Comparison of ENCODE assay signal across 8 cellular contexts in the genomic region with DNA sequence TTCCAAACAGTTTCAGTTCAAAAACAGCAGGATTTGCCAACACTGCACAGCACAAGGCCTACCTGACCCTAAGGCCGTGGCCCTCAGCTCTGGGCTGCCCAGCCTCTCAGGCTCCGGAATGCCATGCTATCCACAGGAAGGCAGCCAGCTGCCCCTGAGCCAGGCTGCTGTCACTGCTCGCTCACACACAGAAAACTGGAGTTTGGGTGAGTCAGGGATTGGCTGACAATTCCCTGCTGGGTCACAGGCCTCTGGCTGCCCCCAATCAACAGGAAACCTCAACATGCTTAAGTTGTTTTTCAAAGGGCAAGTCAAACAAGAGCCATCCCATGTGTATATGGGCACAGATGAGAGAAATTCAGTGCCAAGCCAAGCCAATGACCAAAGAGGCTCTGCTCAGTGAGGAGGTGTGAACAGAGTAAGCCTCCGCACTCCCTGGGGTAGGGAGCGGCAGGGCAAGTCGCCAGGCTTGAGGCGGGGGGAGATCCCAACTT. TPM values are rescaled to one million over a fixed set of nuclear protein-coding genes. Genes with fewer than 3 reads are reported as not detected.
DNase-seq lines count a peak whose midpoint lies in the region; ATAC-seq, FAIRE-seq and TF ChIP-seq lines count a peak whose summit lies in the region.

No MANE protein-coding gene starts in this region.

- H4K20me1 ChIP-seq in endothelial cell of umbilical vein (replicated peaks; ENCODE audit: control insufficient read depth, extremely low read depth, insufficient read depth, low read length): no peaks in the 10 kb centered on the region

- no peak overlapping the region for H3K4me2 ChIP-seq in endothelial cell of umbilical vein (ENCODE audit: insufficient read depth, low read length)

- no peaks in the 10 kb centered on the region for H3K27me3 ChIP-seq in endothelial cell of umbilical vein (ENCODE audit: control insufficient read depth in 2 of 2, insufficient read depth in 2 of 2, low read length in 2 of 2)

- TF ChIP-seq POLR2A in endothelial cell of umbilical vein (IDR thresholded peaks at IDR 0.05; ENCODE audit: low read depth, low read length): no peak

- dilution Hi-C loops in endothelial cell of umbilical vein (cut with MboI; ENCODE audit: extremely low pct_ligation_motif_present, low sequenced_read_pairs): no loop called here

- no peaks in the 10 kb centered on the region for H3K79me2 ChIP-seq in endothelial cell of umbilical vein (ENCODE audit: control insufficient read depth, insufficient read depth, low read length)

- no peak for ATAC-seq in natural killer cell treated with Interleukin-12 subunit alpha and Interleukin-12 subunit beta and Interleukin-15 and Interleukin-18, amount 100 ng/mL, for 72 hours
- ATAC-seq in HG03342 (IDR thresholded peaks at IDR 0.05; ENCODE audit: unreplicated experiment): no peak
- no peak for ATAC-seq in GM18498 (IDR thresholded peaks at IDR 0.05; ENCODE audit: unreplicated experiment)

- POLR2A ChIA-PET in endothelial cell of umbilical vein (lab: Charles Lee): no interaction called here

- CTCF ChIA-PET in endothelial cell of umbilical vein (lab: Charles Lee): interaction anchor here (1.1 kb wide), 1 partner anchor 227 kb away, joined by 4 read pairs; no protein-coding TSS in a partner anchor

- peaks cover 0 to 5% of the 10 kb centered on the region in 2 donors for H3K27me3 Mint-ChIP-seq in natural killer cell treated with Interleukin-12 subunit alpha and Interleukin-12 subunit beta and Interleukin-15 and Interleukin-18, amount 100 ng/mL, for 72 hours

- no peaks in the 10 kb centered on the region for H3K9me3 ChIP-seq in endothelial cell of umbilical vein (replicated peaks; ENCODE audit: control insufficient read depth, insufficient read depth, low read length)

- no peak overlapping the region for H2AFZ ChIP-seq in endothelial cell of umbilical vein (ENCODE audit: low read depth, low read length)

- DNase-seq in C1 segment of cervical spinal cord (lab: John Stamatoyannopoulos, UW) (peak in 9 of 14 donors; percentile 8 to 85 (median 33)), HTR-8/SVneo (ENCODE audit: insufficient read length, low spot score) (peak; percentile 63), endothelial cell of umbilical vein (ENCODE audit: low read depth, low spot score) (peak; percentile 84), GM19238 (ENCODE audit: insufficient read length, low spot score) (no peak), NCI-H510A (lab: John Stamatoyannopoulos, UW) (no peak)
- DNase-seq in natural killer cell treated with Interleukin-12 subunit alpha and Interleukin-12 subunit beta and Interleukin-15 and Interleukin-18, amount 100 ng/mL, for 72 hours (ENCODE audit: low spot score): peak; percentile 22

- H3K36me3 Mint-ChIP-seq in natural killer cell treated with Interleukin-12 subunit alpha and Interleukin-12 subunit beta and Interleukin-15 and Interleukin-18, amount 100 ng/mL, for 72 hours: no peaks in the 10 kb centered on the region

- no peak overlapping the region for H3K4me3 ChIP-seq in endothelial cell of umbilical vein (replicated peaks in 1 of 3; ENCODE audit: insufficient read depth in 1 of 3, low read depth in 1 of 3, low read length in 3 of 3)

- H3K4me1 ChIP-seq in endothelial cell of umbilical vein (ENCODE audit: control insufficient read depth, extremely low read depth, insufficient read depth, low read length): peaks cover 19% of the 10 kb centered on the region

- TF ChIP-seq CTCF in endothelial cell of umbilical vein (IDR thresholded peaks at IDR 0.05; ENCODE audit: extremely low read depth in 1 of 2, insufficient read depth in 1 of 2, low read depth in 1 of 2, low read length in 2 of 2): no peak

- peak overlapping the region in 1 of 2 donors; percentile 32 for H3K27ac Mint-ChIP-seq in natural killer cell treated with Interleukin-12 subunit alpha and Interleukin-12 subunit beta and Interleukin-15 and Interleukin-18, amount 100 ng/mL, for 72 hours

- intact Hi-C loops in endothelial cell of umbilical vein (cut with micrococcal nuclease): loop anchor here (1.0 kb wide), 2 partner anchors 13 to 44 kb away; no protein-coding TSS in a partner anchor

- no TSS peak for BruUV-seq in endothelial cell of umbilical vein (replicated peaks; lab: Mats Ljungman, UMichigan)

- no peaks in the 10 kb centered on the region for H3K9me1 ChIP-seq in endothelial cell of umbilical vein (replicated peaks; ENCODE audit: control insufficient read depth, extremely low read depth, insufficient read depth, low read length)

- peak; percentile 70 for FAIRE-seq in HTR-8/SVneo (lab: Jason Lieb, UNC)
- FAIRE-seq in endothelial cell of umbilical vein (lab: Jason Lieb, UNC): peak; percentile 89

- H3K9ac ChIP-seq in endothelial cell of umbilical vein (replicated peaks; ENCODE audit: extremely low read depth, insufficient read depth, low read length): no peak overlapping the region

- no peaks in the 10 kb centered on the region for H3K9me3 Mint-ChIP-seq in natural killer cell treated with Interleukin-12 subunit alpha and Interleukin-12 subunit beta and Interleukin-15 and Interleukin-18, amount 100 ng/mL, for 72 hours

- H3K27ac ChIP-seq in endothelial cell of umbilical vein (ENCODE audit: insufficient read depth, low read depth, low read length): peak overlapping the region; percentile 14

- no peaks in the 10 kb centered on the region for H3K36me3 ChIP-seq in endothelial cell of umbilical vein (ENCODE audit: control insufficient read depth in 2 of 2, extremely low read depth in 1 of 2, insufficient read depth in 2 of 2, low read length in 2 of 2)

- H3K4me1 Mint-ChIP-seq in natural killer cell treated with Interleukin-12 subunit alpha and Interleukin-12 subunit beta and Interleukin-15 and Interleukin-18, amount 100 ng/mL, for 72 hours (ENCODE audit: low read depth in 2 of 2): peaks cover 0 to 7% of the 10 kb centered on the region in 2 donors

- no peak overlapping the region for H3K4me3 Mint-ChIP-seq in natural killer cell treated with Interleukin-12 subunit alpha and Interleukin-12 subunit beta and Interleukin-15 and Interleukin-18, amount 100 ng/mL, for 72 hours

TF ChIP-seq in endothelial cell of umbilical vein, 7 proteins besides CTCF, POLR2A, EP300 and RAD21:
- TF ChIP-seq POLR2AphosphoS5 (IDR thresholded peaks at IDR 0.05; ENCODE audit: insufficient read depth, low read depth, low read length) (peak; percentile 74), GATA2 (IDR thresholded peaks at IDR 0.05; ENCODE audit: insufficient read depth, insufficient read length, low read depth, low read length) (peak; percentile 25), FOS (IDR thresholded peaks at IDR 0.05; ENCODE audit: borderline replicate concordance, insufficient read depth, low read length) (peak; percentile 82), JUN (IDR thresholded peaks at IDR 0.05; ENCODE audit: borderline replicate concordance, insufficient read depth, insufficient read length, low read depth) (no peak)
- TF ChIP-seq, protein P1, sequence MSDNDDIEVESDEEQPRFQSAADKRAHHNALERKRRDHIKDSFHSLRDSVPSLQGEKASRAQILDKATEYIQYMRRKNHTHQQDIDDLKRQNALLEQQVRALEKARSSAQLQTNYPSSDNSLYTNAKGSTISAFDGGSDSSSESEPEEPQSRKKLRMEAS (IDR thresholded peaks at IDR 0.05; ENCODE audit: insufficient read depth, insufficient read length): no peak
TF ChIP-seq in endothelial cell of umbilical vein: peak in this region for 3.

RNA-seq across cellular contexts. Expression of a gene that starts 50.2 kb away (rescaled TPM):
- total RNA-seq in endothelial cell of umbilical vein: 952 and 1,303 TPM in 2 replicates
- 1,047 and 1,363 TPM in 2 replicates for polyA plus RNA-seq in endothelial cell of umbilical vein
- polyA plus RNA-seq in endothelial cell of umbilical vein (2011; cell fraction: cytosol; rRNA removed): 1,329 and 1,448 TPM in 2 replicates
- 314 and 358 TPM in 2 replicates for polyA plus RNA-seq in endothelial cell of umbilical vein (2011; cell fraction: nucleus; rRNA removed)
- polyA plus RNA-seq in endothelial cell of umbilical vein (2012): 1,567 and 2,454 TPM in 2 replicates
- polyA minus RNA-seq in endothelial cell of umbilical vein: 388 and 392 TPM in 2 replicates
- polyA minus RNA-seq in endothelial cell of umbilical vein (2011; cell fraction: cytosol; rRNA and poly(A)+ RNA removed): 855 TPM
- polyA minus RNA-seq in endothelial cell of umbilical vein (2011; cell fraction: nucleus; rRNA and poly(A)+ RNA removed): 174 and 196 TPM in 2 replicates
- 100 to 1,000 TPM; 504 to 846 TPM for total RNA-seq in natural killer cell treated with Interleukin-12 subunit alpha and Interleukin-12 subunit beta and Interleukin-15 and Interleukin-18, amount 100 ng/mL, for 72 hours

RNA-seq across cellular contexts. Expression of a gene that starts 50.3 kb away (rescaled TPM):
- total RNA-seq in endothelial cell of umbilical vein: 8.6 and 11.7 TPM in 2 replicates
- polyA plus RNA-seq in endothelial cell of umbilical vein: 5.1 and 5.5 TPM in 2 replicates
- 2.4 and 3.2 TPM in 2 replicates for polyA plus RNA-seq in endothelial cell of umbilical vein (2011; cell fraction: cytosol; rRNA removed)
- polyA plus RNA-seq in endothelial cell of umbilical vein (2011; cell fraction: nucleus; rRNA removed): 28.0 and 29.1 TPM in 2 replicates
- polyA plus RNA-seq in endothelial cell of umbilical vein (2012): 4.6 and 5.0 TPM in 2 replicates
- 15.5 and 20.2 TPM in 2 replicates for polyA minus RNA-seq in endothelial cell of umbilical vein
- 3.9 TPM for polyA minus RNA-seq in endothelial cell of umbilical vein (2011; cell fraction: cytosol; rRNA and poly(A)+ RNA removed)
- polyA minus RNA-seq in endothelial cell of umbilical vein (2011; cell fraction: nucleus; rRNA and poly(A)+ RNA removed): 16.5 and 30.4 TPM in 2 replicates
- total RNA-seq in natural killer cell treated with Interleukin-12 subunit alpha and Interleukin-12 subunit beta and Interleukin-15 and Interleukin-18, amount 100 ng/mL, for 72 hours: 10 to 100 TPM; 12.5 to 27.7 TPM

Comparison
In these comparisons a context has a peak if more than half of its experiments do, and no peak if none do; other contexts are left out.
1. DNase-seq: peak in C1 segment of cervical spinal cord (9 of 14), HTR-8/SVneo (single experiment), endothelial cell of umbilical vein (single experiment) and natural killer cell treated with Interleukin-12 subunit alpha and Interleukin-12 subunit beta and Interleukin-15 and Interleukin-18, amount 100 ng/mL, for 72 hours (single experiment); none in GM19238 (single experiment) and NCI-H510A (single experiment).